In the genomic region with DNA sequence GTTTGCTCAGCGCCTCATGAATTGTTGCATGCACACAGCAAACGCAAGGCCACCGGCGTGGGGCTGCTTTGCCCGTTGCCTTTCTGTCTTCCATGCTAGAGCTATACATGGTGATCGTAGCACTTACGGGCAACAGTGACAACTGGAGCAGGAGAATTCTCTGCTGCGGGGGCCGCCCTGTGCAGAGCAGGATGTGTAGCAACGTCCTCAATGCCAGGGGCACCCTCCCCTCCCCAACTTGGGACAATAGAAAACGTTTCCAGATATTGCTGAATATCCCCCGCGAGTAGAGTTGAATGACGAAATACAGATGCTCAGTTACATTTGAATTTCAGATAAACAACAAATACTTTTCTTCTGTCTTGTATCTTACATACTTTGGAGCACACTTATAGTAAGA, we compare ENCODE assay signal across 22 cellular contexts.
DNase-seq lines count a peak whose midpoint lies in the region; TF ChIP-seq lines count a peak whose summit lies in the region.
"Had no signal": no experiment of that assay in that cellular context is flagged by ENCODE, and none has a peak within 500 bp of the region (broad histone marks: within the 10 kb centered on the region; RNA-seq: fewer than 3 reads in every experiment).

No MANE protein-coding gene starts in this region.

- POLR2A ChIA-PET in OCI-LY7 (lab: Charles Lee): no interaction called here

- no peak overlapping the region for H3K4me3 Mint-ChIP-seq in mesothelial cell of epicardium
- H3K4me3 Mint-ChIP-seq: activated CD8-positive, alpha-beta T cell treated with anti-CD3 and anti-CD28 coated beads, Interleukin-2, amount 10 ng/mL, durations not matched to agents 7 days and 5 days; nephron had no signal

- H3K79me2 ChIP-seq in OCI-LY7 (ENCODE audit: insufficient read depth, low read depth, low read length): no peaks in the 10 kb centered on the region

- H3K27me3 Mint-ChIP-seq in mesothelial cell of epicardium (ENCODE audit: low read depth): peaks cover 35% of the 10 kb centered on the region

- DNase-seq in HFF-Myc (ENCODE audit: extremely low read depth, low read depth) (no peak), SIG-M5 (lab: John Stamatoyannopoulos, UW) (peak; percentile 65), fibroblast of villous mesenchyme (ENCODE audit: low read depth) (peak; percentile 56), suprapubic skin (ENCODE audit: low spot score in 2 of 2) (peak in 1 of 2 donors; percentile 80), OCI-LY7 (ENCODE audit: low spot score) (no peak), mesothelial cell of epicardium (ENCODE audit: low spot score in 2 of 2, unreplicated experiment in 2 of 2) (no peak), NCI-H1105 treated with DMSO at 0.1 percent for 48 hours (lab: John Stamatoyannopoulos, UW) (no peak)
- DNase-seq: activated CD8-positive, alpha-beta T cell treated with anti-CD3 and anti-CD28 coated beads, Interleukin-2, amount 10 ng/mL, durations not matched to agents 7 days and 5 days; activated naive CD4-positive, alpha-beta T cell; activated T-cell treated with anti-CD3 and anti-CD28 coated beads, Interleukin-2, amount 50 U/mL, for 1 hour; amygdala; dorsolateral prefrontal cortex; NCI-H146; NCI-H748 treated with DMSO at 0.1 percent for 48 hours; Peyer's patch; stimulated activated naive CD4-positive, alpha-beta T cell treated with Interleukin-2 at 50 U/mL for 16 hours; T1000; tibial artery had no signal

- H3K4me1 Mint-ChIP-seq in mesothelial cell of epicardium: peaks cover 12% of the 10 kb centered on the region
- H3K4me1 Mint-ChIP-seq: nephron had no signal

- CTCF ChIA-PET in OCI-LY7 (lab: Charles Lee; ENCODE audit: unreplicated experiment): no interaction called here

- H3K9me3 ChIP-seq in suprapubic skin (no peaks in the 10 kb centered on the region), OCI-LY7 (ENCODE audit: low read length) (no peaks in the 10 kb centered on the region)
- H3K9me3 ChIP-seq: Caco-2, HAP-1, Peyer's patch, tibial artery had no signal

- intact Hi-C loops in OCI-LY7 (cut with micrococcal nuclease; ENCODE audit: unreplicated experiment): no loop called here

- H3K36me3 Mint-ChIP-seq in mesothelial cell of epicardium: no peaks in the 10 kb centered on the region

- H3K27ac ChIP-seq in suprapubic skin: peak overlapping the region; percentile 95
- no peak overlapping the region for H3K27ac ChIP-seq in OCI-LY7 (ENCODE audit: low read depth, low read length, poor library complexity, severe bottlenecking)
- H3K27ac ChIP-seq: dorsolateral prefrontal cortex, SK-N-MC, tibial artery had no signal

- H3K9me2 ChIP-seq in OCI-LY7 (ENCODE audit: insufficient read depth, low read length): no peaks in the 10 kb centered on the region

- TF ChIP-seq EP300 in suprapubic skin (IDR thresholded peaks at IDR 0.05): no peak

- 36% methylated on average over 14 of the region's 14 CpGs for WGBS in suprapubic skin

- H3K27ac Mint-ChIP-seq in mesothelial cell of epicardium: no peak overlapping the region
- H3K27ac Mint-ChIP-seq: activated CD8-positive, alpha-beta T cell treated with anti-CD3 and anti-CD28 coated beads, Interleukin-2, amount 10 ng/mL, durations not matched to agents 7 days and 5 days had no signal

- H3K4me3 ChIP-seq in HFF-Myc (replicated peaks; ENCODE audit: low read depth, low read length): peak overlapping the region; percentile 35
- peak overlapping the region; percentile 28 for H3K4me3 ChIP-seq in fibroblast of villous mesenchyme (ENCODE audit: low read depth, low read length)
- peak overlapping the region; percentile 26 for H3K4me3 ChIP-seq in suprapubic skin
- H3K4me3 ChIP-seq in OCI-LY7 (ENCODE audit: low read depth, low read length, poor library complexity, severe bottlenecking): no peak overlapping the region
- H3K4me3 ChIP-seq: dorsolateral prefrontal cortex, HAP-1, Peyer's patch, SK-N-MC, tibial artery had no signal

- no TSS peak for BruUV-seq in OCI-LY7 (replicated peaks; lab: Mats Ljungman, UMichigan)

- no peaks in the 10 kb centered on the region for H3K9me3 Mint-ChIP-seq in mesothelial cell of epicardium
- H3K9me3 Mint-ChIP-seq: nephron had no signal

- TF ChIP-seq CTCF in HFF-Myc (IDR thresholded peaks at IDR 0.05; ENCODE audit: low read depth, low read length, missing control alignments) (no peak), fibroblast of villous mesenchyme (IDR thresholded peaks at IDR 0.05; ENCODE audit: insufficient read depth, low read depth, low read length) (no peak), suprapubic skin (IDR thresholded peaks at IDR 0.05) (no peak), OCI-LY7 (conservative IDR thresholded peaks at IDR 0.05; ENCODE audit: low read length) (no peak), mesothelial cell of epicardium (IDR thresholded peaks at IDR 0.05; ENCODE audit: unreplicated experiment) (no peak)

- H3K4me2 ChIP-seq in OCI-LY7 (ENCODE audit: low read length): no peak overlapping the region

- no peaks in the 10 kb centered on the region for H4K20me1 ChIP-seq in OCI-LY7 (ENCODE audit: insufficient read depth, low read length)

- H3K27me3 ChIP-seq in suprapubic skin: peaks cover 5% of the 10 kb centered on the region
- H3K27me3 ChIP-seq: Peyer's patch had no signal

- H2AFZ ChIP-seq in OCI-LY7 (ENCODE audit: low read length): no peak overlapping the region

- H3K4me1 ChIP-seq in suprapubic skin (peaks cover 36% of the 10 kb centered on the region), OCI-LY7 (ENCODE audit: insufficient read depth, low read length, poor library complexity, severe bottlenecking) (peaks cover 21% of the 10 kb centered on the region)
- H3K4me1 ChIP-seq: Caco-2, HAP-1, Peyer's patch, tibial artery had no signal

- H3K36me3 ChIP-seq in suprapubic skin: no peaks in the 10 kb centered on the region
- H3K36me3 ChIP-seq in OCI-LY7 (ENCODE audit: insufficient read depth, low read length): no peaks in the 10 kb centered on the region
- H3K36me3 ChIP-seq: HAP-1, Peyer's patch, tibial artery had no signal

- no peak for TF ChIP-seq POLR2A in suprapubic skin (IDR thresholded peaks at IDR 0.05)

Comparison
In these comparisons a context has a peak if more than half of its experiments do, and no peak if none do; other contexts are left out.
1. DNase-seq: peak in SIG-M5 (single experiment) and fibroblast of villous mesenchyme (single experiment); none in HFF-Myc (single experiment), OCI-LY7 (single experiment), mesothelial cell of epicardium (0 of 2) and NCI-H1105 treated with DMSO at 0.1 percent for 48 hours (single experiment).